ENCODE assay signal across 8 cellular contexts in the genomic region with DNA sequence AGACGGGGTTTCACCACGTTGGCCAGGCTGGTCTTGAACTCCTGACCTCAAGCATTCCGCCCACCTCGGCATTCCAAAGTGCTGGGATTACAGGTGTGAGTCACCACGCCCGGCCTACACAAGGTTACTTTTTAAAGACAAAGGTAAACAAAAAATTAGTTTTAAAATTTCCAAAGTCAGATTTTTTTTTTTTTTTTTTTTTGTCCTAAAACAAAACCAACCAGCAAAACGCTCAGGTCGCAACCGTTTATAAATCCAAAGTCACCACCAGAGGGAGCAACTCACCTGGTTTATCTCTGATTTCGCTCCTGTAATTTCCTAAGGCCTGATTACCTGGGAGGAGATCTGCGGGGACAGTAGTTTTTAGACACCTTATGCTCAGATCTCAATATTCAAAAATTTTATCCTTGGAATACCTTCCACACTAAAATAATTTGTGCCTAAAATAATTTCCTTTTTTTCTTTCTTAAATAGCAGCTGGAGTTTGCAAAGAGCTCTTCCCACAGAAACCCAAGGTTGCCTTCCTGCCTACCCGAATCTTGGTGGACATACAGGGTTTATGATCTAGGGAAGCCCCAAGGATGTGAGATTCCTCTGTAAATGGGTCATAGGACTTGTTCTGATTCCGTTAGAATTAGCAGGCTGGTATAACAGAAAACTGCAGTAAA. TPM values are rescaled to one million over a fixed set of nuclear protein-coding genes. Genes with fewer than 3 reads are reported as not detected.
DNase-seq lines count a peak whose midpoint lies in the region; ATAC-seq, FAIRE-seq and TF ChIP-seq lines count a peak whose summit lies in the region.

No MANE protein-coding gene starts in this region.

- H3K4me3 ChIP-seq in cardiac fibroblast (replicated peaks in 1 of 2; ENCODE audit: low read depth in 2 of 2, low read length in 2 of 2) (no peak overlapping the region), lung (no peak overlapping the region)

- H3K9me3 ChIP-seq in lung (ENCODE audit: control insufficient read depth in 2 of 2, insufficient read depth in 1 of 2, low read length in 1 of 2), result no peaks in the 10 kb centered on the region

- peaks cover 11% of the 10 kb centered on the region for H3K27me3 Mint-ChIP-seq in activated T-cell treated with anti-CD3 and anti-CD28 coated beads, Interleukin-2, amount 50 U/mL, for 4 hours (ENCODE audit: low read depth)

- H3K27me3 ChIP-seq in lung (ENCODE audit: control insufficient read depth, insufficient read depth), result no peaks in the 10 kb centered on the region

- TF ChIP-seq CTCF in cardiac fibroblast (IDR thresholded peaks at IDR 0.05; ENCODE audit: low read depth, low read length) (peak; percentile 49), lung (IDR thresholded peaks at IDR 0.05; ENCODE audit: control extremely low read depth, extremely low read depth) (peak; percentile 34)

- H3K27ac ChIP-seq in lung (ENCODE audit: low read depth in 1 of 2, low read length in 1 of 2), result no peak overlapping the region

- WGBS in lung, 2 donors, result 30 to 35% methylated on average over 13 of the region's 13 CpGs

- no peak for FAIRE-seq in urothelium cell line (lab: Jason Lieb, UNC)

- peak; percentile 27 for DNase-seq in activated T-cell treated with anti-CD3 and anti-CD28 coated beads, Interleukin-2, amount 50 U/mL, for 4 hours
- DNase-seq in activated T-cell treated with anti-CD3 and anti-CD28 coated beads, Interleukin-2, amount 50 U/mL, for 1 hour, result no peak
- DNase-seq in M059J (ENCODE audit: low read depth) (peak; percentile 63), SHP77 treated with DMSO at 0.1 percent for 48 hours (lab: John Stamatoyannopoulos, UW) (peak; percentile 60), cardiac fibroblast (ENCODE audit: low read depth in 2 of 2) (peak; percentile 52 to 63), lung (ENCODE audit: low spot score) (peak; percentile 60), urothelium cell line (ENCODE audit: low spot score) (peak; percentile 67), ureter (ENCODE audit: low spot score) (no peak)

- H3K4me1 ChIP-seq in lung (ENCODE audit: control insufficient read depth in 2 of 2, insufficient read depth in 2 of 2, low read length in 2 of 2), result no peaks in the 10 kb centered on the region

- ATAC-seq in activated T-cell treated with anti-CD3 and anti-CD28 coated beads, Interleukin-2, amount 50 U/mL, for 4 hours, result peak in 1 of 2 donors; percentile 53
- ATAC-seq in lung (ENCODE audit: insufficient read depth, low FRiP score), result no peak

- no peaks in the 10 kb centered on the region for H3K9me3 Mint-ChIP-seq in activated T-cell treated with anti-CD3 and anti-CD28 coated beads, Interleukin-2, amount 50 U/mL, for 4 hours

- no peak overlapping the region for H3K4me3 Mint-ChIP-seq in activated T-cell treated with anti-CD3 and anti-CD28 coated beads, Interleukin-2, amount 50 U/mL, for 4 hours

- H3K4me1 Mint-ChIP-seq in activated T-cell treated with anti-CD3 and anti-CD28 coated beads, Interleukin-2, amount 50 U/mL, for 4 hours (ENCODE audit: low read depth), result peaks cover 6% of the 10 kb centered on the region

- no peaks in the 10 kb centered on the region for H3K36me3 ChIP-seq in lung (ENCODE audit: control insufficient read depth in 2 of 2, insufficient read depth in 2 of 2, low read length in 2 of 2)

- H3K36me3 Mint-ChIP-seq in activated T-cell treated with anti-CD3 and anti-CD28 coated beads, Interleukin-2, amount 50 U/mL, for 4 hours (ENCODE audit: insufficient read depth), result no peaks in the 10 kb centered on the region

RNA-seq across cellular contexts. Expression of a gene that starts 19.8 kb away (rescaled TPM):
- not detected for total RNA-seq in activated T-cell treated with anti-CD3 and anti-CD28 coated beads, Interleukin-2, amount 50 U/mL, for 4 hours
- total RNA-seq in M059J (2014; rRNA removed; shearing (Covaris generic)), result not detected in 2 replicates
- 100 to 1,000 TPM in 1 of 2 donors, 10 to 100 TPM in 1; 17.4 to 110 TPM for total RNA-seq in lung
- 100 to 1,000 TPM in 1 of 2 donors, 10 to 100 TPM in 1; 54.7 to 112 TPM for polyA plus RNA-seq in lung
- 2.2 TPM for total RNA-seq in ureter

RNA-seq across cellular contexts. Expression of a gene that starts 29.1 kb away (rescaled TPM):
- not detected for total RNA-seq in activated T-cell treated with anti-CD3 and anti-CD28 coated beads, Interleukin-2, amount 50 U/mL, for 4 hours
- not detected in 2 replicates for total RNA-seq in M059J (2014; rRNA removed; shearing (Covaris generic))
- not detected for total RNA-seq in lung
- polyA plus RNA-seq in lung, result not detected
- not detected for total RNA-seq in ureter

Comparison
In these comparisons a context has a peak if more than half of its experiments do, and no peak if none do; other contexts are left out.
1. DNase-seq: peak in activated T-cell treated with anti-CD3 and anti-CD28 coated beads, Interleukin-2, amount 50 U/mL, for 4 hours (single experiment), M059J (single experiment), SHP77 treated with DMSO at 0.1 percent for 48 hours (single experiment), cardiac fibroblast (2 of 2), lung (single experiment) and urothelium cell line (single experiment); none in activated T-cell treated with anti-CD3 and anti-CD28 coated beads, Interleukin-2, amount 50 U/mL, for 1 hour (single experiment) and ureter (single experiment).